In genomic region chr2:179856205-179856604, GRCh38 we compare ENCODE assay signal across 26 cellular contexts. TPM values are rescaled to one million over a fixed set of nuclear protein-coding genes. Genes with fewer than 3 reads are reported as not detected.
"Had no signal": no experiment of that assay in that cellular context is flagged by ENCODE, and none has a peak within 500 bp of the region (broad histone marks: within the 10 kb centered on the region; RNA-seq: fewer than 3 reads in every experiment).

No MANE protein-coding gene starts in this region.

- H3K4me3 Mint-ChIP-seq: activated CD8-positive, alpha-beta T cell treated with anti-CD3 and anti-CD28 coated beads for 36 hours; activated naive CD4-positive, alpha-beta T cell treated with anti-CD3 and anti-CD28 coated beads, Interleukin-2, amount 10 ng/mL, durations not matched to agents 7 days and 5 days; activated naive CD8-positive, alpha-beta T cell treated with anti-CD3 and anti-CD28 coated beads for 36 hours; activated T-cell treated with anti-CD3 and anti-CD28 coated beads, Interleukin-2, amount 50 U/mL, for 72 hours; T-cell had no signal

- H3K9me3 Mint-ChIP-seq: activated CD8-positive, alpha-beta T cell treated with anti-CD3 and anti-CD28 coated beads for 36 hours; activated naive CD4-positive, alpha-beta T cell treated with anti-CD3 and anti-CD28 coated beads, Interleukin-2, amount 10 ng/mL, durations not matched to agents 7 days and 5 days; activated naive CD8-positive, alpha-beta T cell treated with anti-CD3 and anti-CD28 coated beads for 36 hours; activated T-cell treated with anti-CD3 and anti-CD28 coated beads, Interleukin-2, amount 50 U/mL, for 72 hours; activated T-helper 2 cell treated with anti-CD3 and anti-CD28 coated beads, Interferon-gamma antibody, Interleukin-2, Interleukin-4, amounts not matched to agents 10 μg/mL and 5 μg/mL and 100 μg/mL, durations not matched to agents 14 hours and 24 hours and 36 hours; T-cell had no signal

- H3K4me1 ChIP-seq: adrenal gland had no signal

- H3K36me3 ChIP-seq: adrenal gland, WERI-Rb-1 had no signal

- ATAC-seq: activated CD8-positive, alpha-beta T cell treated with anti-CD3 and anti-CD28 coated beads for 36 hours; activated T-cell treated with anti-CD3 and anti-CD28 coated beads, Interleukin-2, amount 50 U/mL, for 72 hours; PC-3; T-cell had no signal

- H3K27me3 ChIP-seq: adrenal gland had no signal

- H3K9me3 ChIP-seq: adrenal gland had no signal

- H3K27ac ChIP-seq: adrenal gland, WERI-Rb-1 had no signal

- DNase-seq: activated CD4-positive, alpha-beta T cell treated with anti-CD3 and anti-CD28 coated beads for 4 hours; activated CD8-positive, alpha-beta memory T cell treated with anti-CD3 and anti-CD28 coated beads, Interleukin-2, amount 50 U/mL, for 4 hours; activated CD8-positive, alpha-beta T cell treated with anti-CD3 and anti-CD28 coated beads for 36 hours; activated gamma-delta T cell treated with Interleukin-2 at 50 U/mL for 16 hours; activated naive CD4-positive, alpha-beta T cell treated with anti-CD3 and anti-CD28 coated beads, Interleukin-2, amount 10 ng/mL, durations not matched to agents 7 days and 5 days; activated naive CD8-positive, alpha-beta T cell treated with anti-CD3 and anti-CD28 coated beads for 36 hours; activated T-cell treated with anti-CD3 and anti-CD28 coated beads, Interleukin-2, amount 50 U/mL, for 72 hours; adrenal gland; anterior cingulate cortex; KG1; NCI-H1092 treated with DMSO at 0.1 percent for 48 hours; NCI-H1417 treated with DMSO at 0.1 percent for 48 hours; NCI-H1694; NCI-H2029; NCI-H2107; NCI-H2171 treated with DMSO at 0.1 percent for 48 hours; NCI-H226; NCI-H82; PC-3; SHP77 treated with DMSO at 0.1 percent for 48 hours; T-cell; T-helper 2 cell; T1000; WERI-Rb-1 had no signal

- H3K4me3 ChIP-seq: adrenal gland had no signal

- H3K36me3 Mint-ChIP-seq: activated naive CD4-positive, alpha-beta T cell treated with anti-CD3 and anti-CD28 coated beads, Interleukin-2, amount 10 ng/mL, durations not matched to agents 7 days and 5 days; activated naive CD8-positive, alpha-beta T cell treated with anti-CD3 and anti-CD28 coated beads for 36 hours; T-cell had no signal

- H3K27ac Mint-ChIP-seq: activated CD8-positive, alpha-beta T cell treated with anti-CD3 and anti-CD28 coated beads for 36 hours; activated naive CD4-positive, alpha-beta T cell treated with anti-CD3 and anti-CD28 coated beads, Interleukin-2, amount 10 ng/mL, durations not matched to agents 7 days and 5 days; activated naive CD8-positive, alpha-beta T cell treated with anti-CD3 and anti-CD28 coated beads for 36 hours; activated T-cell treated with anti-CD3 and anti-CD28 coated beads, Interleukin-2, amount 50 U/mL, for 72 hours; activated T-helper 2 cell treated with anti-CD3 and anti-CD28 coated beads, Interferon-gamma antibody, Interleukin-2, Interleukin-4, amounts not matched to agents 10 μg/mL and 5 μg/mL and 100 μg/mL, durations not matched to agents 14 hours and 24 hours and 36 hours; T-cell had no signal

RNA-seq across cellular contexts. Expression of gene ZNF385B, which starts 5.2 kb away (rescaled TPM):
- total RNA-seq: activated CD8-positive, alpha-beta T cell treated with anti-CD3 and anti-CD28 coated beads for 36 hours; activated naive CD8-positive, alpha-beta T cell treated with anti-CD3 and anti-CD28 coated beads for 36 hours; activated T-cell treated with anti-CD3 and anti-CD28 coated beads, Interleukin-2, amount 50 U/mL, for 72 hours; activated T-helper 2 cell treated with anti-CD3 and anti-CD28 coated beads, Interferon-gamma antibody, Interleukin-2, Interleukin-4, amounts not matched to agents 10 μg/mL and 5 μg/mL and 100 μg/mL, durations not matched to agents 14 hours and 24 hours and 36 hours; SK-MEL-5 had no signal
